ENCODE assay signal across 1 cellular context in the genomic region with DNA sequence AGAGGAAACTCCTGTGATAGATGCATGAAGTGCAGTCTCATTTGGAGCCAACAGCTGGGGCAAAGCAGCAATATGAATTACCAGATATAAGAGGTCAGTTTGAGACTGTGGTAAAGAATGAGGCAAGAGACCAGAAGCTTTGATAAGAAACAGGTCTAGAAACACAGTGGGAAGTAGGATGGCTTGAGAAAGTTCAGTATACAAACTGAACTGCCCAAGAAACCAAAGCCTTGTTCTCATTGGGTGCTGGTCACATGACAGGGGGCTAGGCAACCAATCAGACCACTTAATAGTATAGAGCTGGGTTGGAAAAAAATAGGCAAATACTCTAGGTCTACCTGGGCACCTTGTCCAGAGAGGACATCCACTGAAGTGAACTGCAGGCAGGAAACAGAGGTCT.
TF ChIP-seq lines count a peak whose summit lies in the region.

No MANE protein-coding gene starts in this region.

TF ChIP-seq in IMR-90, 13 proteins besides CTCF, POLR2A, EP300 and RAD21:
- TF ChIP-seq, protein P1, sequence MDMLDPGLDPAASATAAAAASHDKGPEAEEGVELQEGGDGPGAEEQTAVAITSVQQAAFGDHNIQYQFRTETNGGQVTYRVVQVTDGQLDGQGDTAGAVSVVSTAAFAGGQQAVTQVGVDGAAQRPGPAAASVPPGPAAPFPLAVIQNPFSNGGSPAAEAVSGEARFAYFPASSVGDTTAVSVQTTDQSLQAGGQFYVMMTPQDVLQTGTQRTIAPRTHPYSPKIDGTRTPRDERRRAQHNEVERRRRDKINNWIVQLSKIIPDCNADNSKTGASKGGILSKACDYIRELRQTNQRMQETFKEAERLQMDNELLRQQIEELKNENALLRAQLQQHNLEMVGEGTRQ (IDR thresholded peaks at IDR 0.05; ENCODE audit: low read depth, low read length), result peak; percentile 27; the same call in 1 of the 2 replicates
- TF ChIP-seq MAZ (IDR thresholded peaks at IDR 0.05; ENCODE audit: borderline replicate concordance, low read depth, low read length), result no peak
